Comparison of ENCODE assay signal across 26 cellular contexts in the genomic region with DNA sequence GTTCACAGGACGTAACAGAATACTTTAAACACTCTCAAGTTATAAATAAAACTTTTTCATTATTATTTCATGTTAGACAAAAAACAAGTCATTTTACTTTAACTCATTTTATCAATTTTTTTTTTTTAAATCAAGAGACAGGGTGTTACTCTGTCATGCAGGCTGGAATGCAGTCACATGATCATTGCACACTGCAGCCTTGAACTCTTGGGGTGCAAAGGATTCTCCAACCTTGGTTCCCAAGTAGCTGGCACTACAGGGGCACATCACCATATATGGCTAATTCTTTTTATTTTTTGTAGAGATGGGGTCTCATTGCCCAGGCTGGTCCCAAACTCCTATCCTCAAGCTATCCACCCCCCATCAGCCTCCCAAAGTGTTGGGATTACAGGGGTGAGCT. TPM values are rescaled to one million over a fixed set of nuclear protein-coding genes. Genes with fewer than 3 reads are reported as not detected.
DNase-seq lines count a peak whose midpoint lies in the region; ATAC-seq and TF ChIP-seq lines count a peak whose summit lies in the region.
"Had no signal": no experiment of that assay in that cellular context is flagged by ENCODE, and none has a peak within 500 bp of the region (broad histone marks: within the 10 kb centered on the region; RNA-seq: fewer than 3 reads in every experiment).

No MANE protein-coding gene starts in this region.

- H3K9me3 ChIP-seq in T-helper 17 cell (ENCODE audit: control insufficient read depth, low read length, poor library complexity, severe bottlenecking) (no peaks in the 10 kb centered on the region), uterus (no peaks in the 10 kb centered on the region), prostate gland (no peaks in the 10 kb centered on the region)
- H3K9me3 ChIP-seq: BLaER1, SJCRH30 had no signal

- H3K36me3 ChIP-seq in uterus (no peaks in the 10 kb centered on the region), prostate gland (no peaks in the 10 kb centered on the region)

- TF ChIP-seq POLR2A in uterus (IDR thresholded peaks at IDR 0.05) = no peak
- no peak for TF ChIP-seq POLR2A in prostate gland (IDR thresholded peaks at IDR 0.05)

- ATAC-seq in activated CD8-positive, alpha-beta T cell treated with anti-CD3 and anti-CD28 coated beads for 36 hours = no peak
- no peak for ATAC-seq in activated CD8-positive, alpha-beta T cell treated with anti-CD3 and anti-CD28 coated beads, Interleukin-2, amount 10 ng/mL, durations not matched to agents 7 days and 5 days
- no peak for ATAC-seq in T-helper 17 cell
- ATAC-seq in left ventricle myocardium superior = peak; percentile 67
- ATAC-seq in GM19452 (IDR thresholded peaks at IDR 0.05; ENCODE audit: unreplicated experiment) = no peak
- no peak for ATAC-seq in stimulated activated effector memory CD8-positive, alpha-beta T cell treated with anti-CD3 and anti-CD28 coated beads, Interleukin-12 subunit alpha, Interleukin-12 subunit beta, amount 100 ng/mL, for 72 hours
- ATAC-seq: HepG2, Panc1 had no signal

- H3K4me3 Mint-ChIP-seq in activated CD8-positive, alpha-beta T cell treated with anti-CD3 and anti-CD28 coated beads for 36 hours = no peak overlapping the region
- H3K4me3 Mint-ChIP-seq in activated CD8-positive, alpha-beta T cell treated with anti-CD3 and anti-CD28 coated beads, Interleukin-2, amount 10 ng/mL, durations not matched to agents 7 days and 5 days = no peak overlapping the region
- H3K4me3 Mint-ChIP-seq in T-helper 17 cell = no peak overlapping the region
- H3K4me3 Mint-ChIP-seq in stimulated activated effector memory CD8-positive, alpha-beta T cell treated with anti-CD3 and anti-CD28 coated beads, Interleukin-12 subunit alpha, Interleukin-12 subunit beta, amount 100 ng/mL, for 72 hours = no peak overlapping the region
- H3K4me3 Mint-ChIP-seq: CD4-positive, alpha-beta memory T cell had no signal

- intact Hi-C loops in activated CD8-positive, alpha-beta T cell treated with anti-CD3 and anti-CD28 coated beads for 36 hours (cut with micrococcal nuclease) = loop anchor here (10.0 kb wide), 2 partner anchors 213 to 243 kb away; no protein-coding TSS in a partner anchor
- intact Hi-C loops in left ventricle myocardium superior (cut with micrococcal nuclease) (no loop called here), uterus (cut with DNase I; ENCODE audit: low total_unique reads) (no loop called here), prostate gland (cut with DNase I) (no loop called here)

- H3K27ac ChIP-seq in uterus (peak overlapping the region; percentile 7 to 17), prostate gland (no peak overlapping the region)
- H3K27ac ChIP-seq: 22Rv1, BLaER1, HL-60, SJCRH30 had no signal

- no peaks in the 10 kb centered on the region for H3K27me3 Mint-ChIP-seq in activated CD8-positive, alpha-beta T cell treated with anti-CD3 and anti-CD28 coated beads for 36 hours
- H3K27me3 Mint-ChIP-seq in activated CD8-positive, alpha-beta T cell treated with anti-CD3 and anti-CD28 coated beads, Interleukin-2, amount 10 ng/mL, durations not matched to agents 7 days and 5 days (ENCODE audit: low read depth) = no peaks in the 10 kb centered on the region
- no peaks in the 10 kb centered on the region for H3K27me3 Mint-ChIP-seq in T-helper 17 cell
- H3K27me3 Mint-ChIP-seq: CD4-positive, alpha-beta memory T cell had no signal

- 68% methylated on average over 1 of the region's 1 CpG for WGBS in prostate gland

- H3K36me3 Mint-ChIP-seq in activated CD8-positive, alpha-beta T cell treated with anti-CD3 and anti-CD28 coated beads for 36 hours (ENCODE audit: low read depth) = peaks cover 28% of the 10 kb centered on the region
- H3K36me3 Mint-ChIP-seq in activated CD8-positive, alpha-beta T cell treated with anti-CD3 and anti-CD28 coated beads, Interleukin-2, amount 10 ng/mL, durations not matched to agents 7 days and 5 days (ENCODE audit: low read depth) = peaks cover 29% of the 10 kb centered on the region
- H3K36me3 Mint-ChIP-seq in T-helper 17 cell (ENCODE audit: low read depth) = peaks cover 4% of the 10 kb centered on the region
- peaks cover 24% of the 10 kb centered on the region for H3K36me3 Mint-ChIP-seq in stimulated activated effector memory CD8-positive, alpha-beta T cell treated with anti-CD3 and anti-CD28 coated beads, Interleukin-12 subunit alpha, Interleukin-12 subunit beta, amount 100 ng/mL, for 72 hours

- H3K4me1 ChIP-seq in uterus (peaks cover 0 to 5% of the 10 kb centered on the region in 2 donors), prostate gland (replicated peaks) (no peaks in the 10 kb centered on the region)

- peak overlapping the region; percentile 38 for H3K27ac Mint-ChIP-seq in activated CD8-positive, alpha-beta T cell treated with anti-CD3 and anti-CD28 coated beads for 36 hours
- no peak overlapping the region for H3K27ac Mint-ChIP-seq in activated CD8-positive, alpha-beta T cell treated with anti-CD3 and anti-CD28 coated beads, Interleukin-2, amount 10 ng/mL, durations not matched to agents 7 days and 5 days
- peak overlapping the region; percentile 57 for H3K27ac Mint-ChIP-seq in T-helper 17 cell
- H3K27ac Mint-ChIP-seq in stimulated activated effector memory CD8-positive, alpha-beta T cell treated with anti-CD3 and anti-CD28 coated beads, Interleukin-12 subunit alpha, Interleukin-12 subunit beta, amount 100 ng/mL, for 72 hours = no peak overlapping the region

- POLR2A ChIA-PET in activated CD8-positive, alpha-beta T cell treated with anti-CD3 and anti-CD28 coated beads for 36 hours (lab: Charles Lee) = interaction anchor here (1.1 kb wide), 1 partner anchor 146 kb away, joined by 4 read pairs; no protein-coding TSS in a partner anchor
- POLR2A ChIA-PET in activated CD8-positive, alpha-beta T cell treated with anti-CD3 and anti-CD28 coated beads, Interleukin-2, amount 10 ng/mL, durations not matched to agents 7 days and 5 days (lab: Charles Lee) = no interaction called here

- CTCF ChIA-PET in activated CD8-positive, alpha-beta T cell treated with anti-CD3 and anti-CD28 coated beads for 36 hours (lab: Charles Lee) = no interaction called here
- CTCF ChIA-PET in activated CD8-positive, alpha-beta T cell treated with anti-CD3 and anti-CD28 coated beads, Interleukin-2, amount 10 ng/mL, durations not matched to agents 7 days and 5 days (lab: Charles Lee) = interaction anchor here (1.4 kb wide), 1 partner anchor 13 kb away, joined by 4 read pairs; no protein-coding TSS in a partner anchor

- H3K4me3 ChIP-seq in uterus (no peak overlapping the region), prostate gland (no peak overlapping the region)
- H3K4me3 ChIP-seq: BLaER1, SJCRH30 had no signal

- no peaks in the 10 kb centered on the region for H3K9me3 Mint-ChIP-seq in activated CD8-positive, alpha-beta T cell treated with anti-CD3 and anti-CD28 coated beads for 36 hours
- H3K9me3 Mint-ChIP-seq in activated CD8-positive, alpha-beta T cell treated with anti-CD3 and anti-CD28 coated beads, Interleukin-2, amount 10 ng/mL, durations not matched to agents 7 days and 5 days (ENCODE audit: insufficient read depth) = no peaks in the 10 kb centered on the region
- no peaks in the 10 kb centered on the region for H3K9me3 Mint-ChIP-seq in stimulated activated effector memory CD8-positive, alpha-beta T cell treated with anti-CD3 and anti-CD28 coated beads, Interleukin-12 subunit alpha, Interleukin-12 subunit beta, amount 100 ng/mL, for 72 hours

- H3K27me3 ChIP-seq in uterus (no peaks in the 10 kb centered on the region), prostate gland (replicated peaks; ENCODE audit: insufficient read depth) (no peaks in the 10 kb centered on the region)
- H3K27me3 ChIP-seq: BLaER1, SJCRH30 had no signal

- H3K4me1 Mint-ChIP-seq in activated CD8-positive, alpha-beta T cell treated with anti-CD3 and anti-CD28 coated beads for 36 hours (ENCODE audit: low read depth) = peaks cover 41% of the 10 kb centered on the region
- peaks cover 34% of the 10 kb centered on the region for H3K4me1 Mint-ChIP-seq in activated CD8-positive, alpha-beta T cell treated with anti-CD3 and anti-CD28 coated beads, Interleukin-2, amount 10 ng/mL, durations not matched to agents 7 days and 5 days (ENCODE audit: low read depth)
- H3K4me1 Mint-ChIP-seq in T-helper 17 cell = peaks cover 25% of the 10 kb centered on the region
- peaks cover 25% of the 10 kb centered on the region for H3K4me1 Mint-ChIP-seq in stimulated activated effector memory CD8-positive, alpha-beta T cell treated with anti-CD3 and anti-CD28 coated beads, Interleukin-12 subunit alpha, Interleukin-12 subunit beta, amount 100 ng/mL, for 72 hours

- no peak for DNase-seq in activated CD8-positive, alpha-beta T cell treated with anti-CD3 and anti-CD28 coated beads for 36 hours
- DNase-seq in activated CD8-positive, alpha-beta T cell treated with anti-CD3 and anti-CD28 coated beads, Interleukin-2, amount 10 ng/mL, durations not matched to agents 7 days and 5 days = no peak
- DNase-seq in T-helper 17 cell = no peak
- no peak for DNase-seq in left ventricle myocardium superior
- no peak for DNase-seq in uterus
- no peak for DNase-seq in prostate gland (ENCODE audit: low spot score)
- no peak for DNase-seq in stimulated activated effector memory CD8-positive, alpha-beta T cell treated with anti-CD3 and anti-CD28 coated beads, Interleukin-12 subunit alpha, Interleukin-12 subunit beta, amount 100 ng/mL, for 72 hours (ENCODE audit: low spot score in 2 of 2)
- DNase-seq: CD4-positive, alpha-beta memory T cell; GOT3; HCEC 1CT; KBM-7; NCI-H1092 treated with DMSO at 0.1 percent for 48 hours; NCI-H146; NCI-H2029; NCI-H345; NCI-H524; NCI-H774; SJCRH30 had no signal

- no peak for TF ChIP-seq CTCF in activated CD8-positive, alpha-beta T cell treated with anti-CD3 and anti-CD28 coated beads for 36 hours (IDR thresholded peaks at IDR 0.05)
- TF ChIP-seq CTCF in uterus (IDR thresholded peaks at IDR 0.05) (no peak), prostate gland (IDR thresholded peaks at IDR 0.05) (no peak)

RNA-seq across cellular contexts. Expression of a gene that starts 14.2 kb away (rescaled TPM):
- total RNA-seq in activated CD8-positive, alpha-beta T cell treated with anti-CD3 and anti-CD28 coated beads for 36 hours = not detected
- not detected for total RNA-seq in activated CD8-positive, alpha-beta T cell treated with anti-CD3 and anti-CD28 coated beads, Interleukin-2, amount 10 ng/mL, durations not matched to agents 7 days and 5 days
- total RNA-seq in T-helper 17 cell (not detected), left ventricle myocardium superior (2,753 TPM), uterus (100 to 1,000 TPM in 3 of 4 donors, 10 to 100 TPM in 1; 45.2 to 194 (median 155) TPM), prostate gland (10 to 100 TPM; 13.3 to 23.5 TPM)
- total RNA-seq: CD4-positive, alpha-beta memory T cell; G401; HepG2; HT-29 had no signal

Comparison
In these comparisons a context has a peak if more than half of its experiments do, and no peak if none do; other contexts are left out.
1. H3K27ac Mint-ChIP-seq: peak in activated CD8-positive, alpha-beta T cell treated with anti-CD3 and anti-CD28 coated beads for 36 hours (single experiment) and T-helper 17 cell (single experiment); none in activated CD8-positive, alpha-beta T cell treated with anti-CD3 and anti-CD28 coated beads, Interleukin-2, amount 10 ng/mL, durations not matched to agents 7 days and 5 days (single experiment) and stimulated activated effector memory CD8-positive, alpha-beta T cell treated with anti-CD3 and anti-CD28 coated beads, Interleukin-12 subunit alpha, Interleukin-12 subunit beta, amount 100 ng/mL, for 72 hours (single experiment).
2. H3K27ac ChIP-seq: peak in uterus (2 of 2); none in prostate gland (0 of 2).
3. RNA of a gene that starts 14.2 kb away (total RNA-seq): 2,753 TPM in left ventricle myocardium superior (single experiment); 45.2 to 194 TPM in uterus, 13.3 to 23.5 TPM in prostate gland, not detected in T-helper 17 cell, not detected in activated CD8-positive, alpha-beta T cell treated with anti-CD3 and anti-CD28 coated beads for 36 hours and not detected in activated CD8-positive, alpha-beta T cell treated with anti-CD3 and anti-CD28 coated beads, Interleukin-2, amount 10 ng/mL, durations not matched to agents 7 days and 5 days; every median in the first group is over 10 times any median in the second.